ENCODE assay signal across 17 cellular contexts in genomic region chr22:46031965-46032851, GRCh38. TPM values are rescaled to one million over a fixed set of nuclear protein-coding genes. Genes with fewer than 3 reads are reported as not detected.
DNase-seq lines count a peak whose midpoint lies in the region; ATAC-seq and TF ChIP-seq lines count a peak whose summit lies in the region.
"Had no signal": no experiment of that assay in that cellular context is flagged by ENCODE, and none has a peak within 500 bp of the region (broad histone marks: within the 10 kb centered on the region; RNA-seq: fewer than 3 reads in every experiment).

No MANE protein-coding gene starts in this region.

- no peaks in the 10 kb centered on the region for H3K36me3 ChIP-seq in right lobe of liver
- H3K36me3 ChIP-seq in tibial artery: no peaks in the 10 kb centered on the region
- no peaks in the 10 kb centered on the region for H3K36me3 ChIP-seq in esophagus muscularis mucosa

- H3K9me3 ChIP-seq in right lobe of liver: no peaks in the 10 kb centered on the region
- H3K9me3 ChIP-seq in tibial artery: no peaks in the 10 kb centered on the region
- H3K9me3 ChIP-seq in esophagus muscularis mucosa: no peaks in the 10 kb centered on the region

- TF ChIP-seq EP300 in esophagus muscularis mucosa (IDR thresholded peaks at IDR 0.05): no peak

- H3K4me1 ChIP-seq in right lobe of liver (peaks cover 0 to 39% (median 8%) of the 10 kb centered on the region in 4 donors), tibial artery (peaks cover 0 to 23% (median 18%) of the 10 kb centered on the region in 4 donors), esophagus muscularis mucosa (peaks cover 16 to 32% (median 30%) of the 10 kb centered on the region in 4 donors)

- TF ChIP-seq CTCF in chondrocyte (IDR thresholded peaks at IDR 0.05) (no peak), right lobe of liver (IDR thresholded peaks at IDR 0.05) (no peak), tibial artery (IDR thresholded peaks at IDR 0.05) (no peak), esophagus muscularis mucosa (IDR thresholded peaks at IDR 0.05) (no peak), mesothelial cell of epicardium (IDR thresholded peaks at IDR 0.05; ENCODE audit: unreplicated experiment) (no peak)

- WGBS in right lobe of liver (ENCODE audit: insufficient coverage, low coverage, low lambda C conversion rate, missing lambda C conversion rate): 20% methylated on average over 5 of the region's 13 CpGs
- 75% methylated on average over 12 of the region's 13 CpGs for WGBS in esophagus muscularis mucosa

- H3K27ac ChIP-seq in right lobe of liver: peak overlapping the region in 1 of 3 donors; percentile 40
- no peak overlapping the region for H3K27ac ChIP-seq in tibial artery
- H3K27ac ChIP-seq in esophagus muscularis mucosa (replicated peaks in 1 of 4): no peak overlapping the region
- H3K27ac ChIP-seq: KMS-11 had no signal

- H3K4me1 Mint-ChIP-seq in activated T-cell treated with anti-CD3 and anti-CD28 coated beads, Interleukin-2, amount 50 U/mL, for 4 hours (ENCODE audit: low read depth): peaks cover 16% of the 10 kb centered on the region
- H3K4me1 Mint-ChIP-seq in chondrocyte (ENCODE audit: low read depth) (peaks cover 32% of the 10 kb centered on the region), mesothelial cell of epicardium (peaks cover 11% of the 10 kb centered on the region)

- TF ChIP-seq POLR2A in right lobe of liver (IDR thresholded peaks at IDR 0.05) (no peak), esophagus muscularis mucosa (IDR thresholded peaks at IDR 0.05; ENCODE audit: low read depth) (no peak)

- peaks cover 8% of the 10 kb centered on the region for H3K27me3 Mint-ChIP-seq in activated T-cell treated with anti-CD3 and anti-CD28 coated beads, Interleukin-2, amount 50 U/mL, for 4 hours (ENCODE audit: low read depth)
- H3K27me3 Mint-ChIP-seq in chondrocyte (ENCODE audit: low read depth) (no peaks in the 10 kb centered on the region), mesothelial cell of epicardium (ENCODE audit: low read depth) (peaks cover 8% of the 10 kb centered on the region)
- H3K27me3 Mint-ChIP-seq: memory B cell had no signal

- DNase-seq in activated T-cell treated with anti-CD3 and anti-CD28 coated beads, Interleukin-2, amount 50 U/mL, for 1 hour: peak; percentile 16
- no peak for DNase-seq in activated T-cell treated with anti-CD3 and anti-CD28 coated beads, Interleukin-2, amount 50 U/mL, for 4 hours
- peak; percentile 68 for DNase-seq in chondrocyte (ENCODE audit: low spot score)
- DNase-seq in right lobe of liver: peak; percentile 22 to 75 (median 48)
- DNase-seq in tibial artery: peak; percentile 24 to 62
- no peak for DNase-seq in esophagus muscularis mucosa (ENCODE audit: extremely low spot score)
- DNase-seq in foreskin melanocyte: no peak
- no peak for DNase-seq in mesothelial cell of epicardium (ENCODE audit: low spot score in 2 of 2, unreplicated experiment in 2 of 2)
- DNase-seq: CD4-positive, alpha-beta memory T cell; HCEC 1CT; NCI-H146; NCI-H226 had no signal

- H3K4me3 ChIP-seq in right lobe of liver (no peak overlapping the region), tibial artery (no peak overlapping the region), esophagus muscularis mucosa (no peak overlapping the region)

- H3K27ac Mint-ChIP-seq in chondrocyte (ENCODE audit: unreplicated experiment) (no peak overlapping the region), mesothelial cell of epicardium (no peak overlapping the region)

- no peaks in the 10 kb centered on the region for H3K27me3 ChIP-seq in right lobe of liver
- no peaks in the 10 kb centered on the region for H3K27me3 ChIP-seq in tibial artery
- H3K27me3 ChIP-seq in esophagus muscularis mucosa: no peaks in the 10 kb centered on the region

- no peaks in the 10 kb centered on the region for H3K9me3 Mint-ChIP-seq in activated T-cell treated with anti-CD3 and anti-CD28 coated beads, Interleukin-2, amount 50 U/mL, for 4 hours
- H3K9me3 Mint-ChIP-seq in chondrocyte (ENCODE audit: low read depth) (no peaks in the 10 kb centered on the region), mesothelial cell of epicardium (no peaks in the 10 kb centered on the region)
- H3K9me3 Mint-ChIP-seq: CD4-positive, alpha-beta memory T cell; memory B cell had no signal

- no peak overlapping the region for H3K4me3 Mint-ChIP-seq in activated T-cell treated with anti-CD3 and anti-CD28 coated beads, Interleukin-2, amount 50 U/mL, for 4 hours
- H3K4me3 Mint-ChIP-seq in chondrocyte (ENCODE audit: unreplicated experiment) (no peak overlapping the region), mesothelial cell of epicardium (no peak overlapping the region)
- H3K4me3 Mint-ChIP-seq: memory B cell had no signal

- ATAC-seq in activated T-cell treated with anti-CD3 and anti-CD28 coated beads, Interleukin-2, amount 50 U/mL, for 4 hours: no peak
- ATAC-seq in right lobe of liver: peak in 1 of 4 donors; percentile 18

- intact Hi-C loops in right lobe of liver (cut with DNase I) (no loop called here), tibial artery (cut with DNase I; ENCODE audit: low total_unique reads) (no loop called here), esophagus muscularis mucosa (cut with DNase I) (no loop called here)

- no peaks in the 10 kb centered on the region for H3K36me3 Mint-ChIP-seq in activated T-cell treated with anti-CD3 and anti-CD28 coated beads, Interleukin-2, amount 50 U/mL, for 4 hours (ENCODE audit: insufficient read depth)
- H3K36me3 Mint-ChIP-seq in chondrocyte (ENCODE audit: low read depth): no peaks in the 10 kb centered on the region
- no peaks in the 10 kb centered on the region for H3K36me3 Mint-ChIP-seq in mesothelial cell of epicardium
- H3K36me3 Mint-ChIP-seq: CD4-positive, alpha-beta memory T cell; memory B cell had no signal

RNA-seq across cellular contexts. Expression of gene WNT7B, which starts 55.2 kb away (rescaled TPM):
- total RNA-seq in activated T-cell treated with anti-CD3 and anti-CD28 coated beads, Interleukin-2, amount 50 U/mL, for 4 hours: under 1 TPM in 1 of 3 donors, not detected in 2; 0.05 TPM
- total RNA-seq in chondrocyte: 0.15 to 1.1 TPM (median 0.18 TPM) in 3 replicates
- total RNA-seq in right lobe of liver: under 1 TPM in 2 of 6 experiments, not detected in 4; 0.10 to 0.12 TPM
- total RNA-seq in esophagus muscularis mucosa: not detected
- 11.2 to 12.2 TPM (median 12.0 TPM) in 3 replicates for total RNA-seq in mesothelial cell of epicardium
- total RNA-seq: activated CD8-positive, alpha-beta memory T cell treated with anti-CD3 and anti-CD28 coated beads for 36 hours; CD4-positive, alpha-beta memory T cell; SK-MEL-5; subcutaneous adipose tissue had no signal

Comparison
In these comparisons a context has a peak if more than half of its experiments do, and no peak if none do; other contexts are left out.
1. DNase-seq: peak in activated T-cell treated with anti-CD3 and anti-CD28 coated beads, Interleukin-2, amount 50 U/mL, for 1 hour (single experiment), chondrocyte (single experiment), right lobe of liver (3 of 3) and tibial artery (2 of 2); none in activated T-cell treated with anti-CD3 and anti-CD28 coated beads, Interleukin-2, amount 50 U/mL, for 4 hours (single experiment), esophagus muscularis mucosa (single experiment), foreskin melanocyte (single experiment) and mesothelial cell of epicardium (0 of 2).